In the genomic region with DNA sequence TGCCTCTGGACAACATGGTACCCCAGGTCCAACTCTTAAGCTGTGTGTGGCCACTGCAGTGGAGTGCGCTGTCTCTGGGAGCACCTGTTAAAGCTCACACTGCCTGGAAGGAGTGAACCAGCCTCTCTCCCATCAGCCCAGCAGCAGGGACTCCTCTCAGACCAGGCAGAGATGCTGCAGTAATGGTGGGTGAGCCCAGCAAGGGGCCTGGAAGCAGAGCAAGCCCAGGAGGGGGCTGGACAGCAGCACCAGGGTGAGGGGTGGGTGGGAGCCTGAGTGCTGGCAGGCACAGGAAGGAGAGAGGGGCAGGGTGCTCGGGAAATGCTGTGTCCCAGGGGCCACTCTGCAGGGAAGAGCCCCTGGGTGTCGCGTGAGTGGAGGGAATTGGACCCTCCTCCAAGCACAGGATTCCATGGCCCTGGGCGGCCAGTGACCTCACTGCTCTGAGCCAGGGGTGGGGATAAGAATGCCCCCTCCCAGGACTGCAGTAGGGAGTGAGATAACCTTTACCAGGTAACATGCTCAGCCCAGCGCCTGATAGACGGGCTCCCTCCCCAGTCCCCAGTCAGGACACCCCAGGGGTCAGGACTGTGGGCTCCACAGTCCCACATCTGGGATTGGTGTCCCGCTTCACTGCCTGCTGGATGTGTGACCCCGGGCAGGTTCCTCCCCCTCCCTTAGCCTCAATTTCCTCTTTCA, we compare ENCODE assay signal across 23 cellular contexts.
DNase-seq lines count a peak whose midpoint lies in the region; ATAC-seq and TF ChIP-seq lines count a peak whose summit lies in the region.
"Had no signal": no experiment of that assay in that cellular context is flagged by ENCODE, and none has a peak within 500 bp of the region (broad histone marks: within the 10 kb centered on the region; RNA-seq: fewer than 3 reads in every experiment).

No MANE protein-coding gene starts in this region.

- H3K4me1 ChIP-seq in HEK293 (ENCODE audit: control insufficient read depth, insufficient read depth, low read length), result no peaks in the 10 kb centered on the region
- H3K4me1 ChIP-seq in lung (ENCODE audit: control insufficient read depth in 2 of 2, insufficient read depth in 2 of 2, low read length in 2 of 2), result no peaks in the 10 kb centered on the region
- H3K4me1 ChIP-seq: breast epithelium, pancreas had no signal

- ATAC-seq in lung (ENCODE audit: insufficient read depth, low FRiP score) (no peak), HG03442 (IDR thresholded peaks at IDR 0.05; ENCODE audit: unreplicated experiment) (no peak)
- ATAC-seq: pancreas had no signal

- POLR2A ChIA-PET in activated CD4-positive, alpha-beta memory T cell treated with anti-CD3 and anti-CD28 coated beads, Interleukin-2, amount 10 ng/mL, durations not matched to agents 7 days and 5 days (lab: Charles Lee), result no interaction called here
- POLR2A ChIA-PET in activated CD4-positive, alpha-beta memory T cell treated with anti-CD3 and anti-CD28 coated beads for 36 hours (lab: Charles Lee), result no interaction called here
- POLR2A ChIA-PET in HEK293 (lab: Yijun Ruan, JAX), result interaction anchor here (1.1 kb wide), 1 partner anchor 13 kb away, joined by 3 read pairs; no protein-coding TSS in a partner anchor

- WGBS in lung, 2 donors, result 71 to 82% methylated on average over 9 of the region's 9 CpGs

- no peak overlapping the region for H3K27ac Mint-ChIP-seq in activated CD4-positive, alpha-beta memory T cell treated with anti-CD3 and anti-CD28 coated beads, Interleukin-2, amount 10 ng/mL, durations not matched to agents 7 days and 5 days
- no peak overlapping the region for H3K27ac Mint-ChIP-seq in activated CD4-positive, alpha-beta memory T cell treated with anti-CD3 and anti-CD28 coated beads for 36 hours
- H3K27ac Mint-ChIP-seq in type B pancreatic cell, result no peak overlapping the region
- H3K27ac Mint-ChIP-seq: B cell had no signal

- peaks cover 3% of the 10 kb centered on the region for H3K27me3 Mint-ChIP-seq in activated CD4-positive, alpha-beta memory T cell treated with anti-CD3 and anti-CD28 coated beads, Interleukin-2, amount 10 ng/mL, durations not matched to agents 7 days and 5 days
- H3K27me3 Mint-ChIP-seq in activated CD4-positive, alpha-beta memory T cell treated with anti-CD3 and anti-CD28 coated beads for 36 hours, result peaks cover 12% of the 10 kb centered on the region
- peaks cover 38% of the 10 kb centered on the region for H3K27me3 Mint-ChIP-seq in type B pancreatic cell

- H3K36me3 ChIP-seq in HEK293 (ENCODE audit: control insufficient read depth in 2 of 2, insufficient read depth in 1 of 2, low read length in 2 of 2) (no peaks in the 10 kb centered on the region), lung (ENCODE audit: control insufficient read depth in 2 of 2, insufficient read depth in 2 of 2, low read length in 2 of 2) (no peaks in the 10 kb centered on the region)
- H3K36me3 ChIP-seq: breast epithelium, pancreas had no signal

- no peaks in the 10 kb centered on the region for H3K27me3 ChIP-seq in lung (ENCODE audit: control insufficient read depth, insufficient read depth)
- H3K27me3 ChIP-seq: breast epithelium, pancreas had no signal

- H3K9me3 ChIP-seq in HEK293 (ENCODE audit: control insufficient read depth, insufficient read depth, low read depth, low read length) (no peaks in the 10 kb centered on the region), lung (ENCODE audit: control insufficient read depth in 2 of 2, insufficient read depth in 1 of 2, low read length in 1 of 2) (peaks cover 0 to 2% of the 10 kb centered on the region in 2 donors)
- H3K9me3 ChIP-seq: breast epithelium, pancreas had no signal

- CTCF ChIA-PET in activated CD4-positive, alpha-beta memory T cell treated with anti-CD3 and anti-CD28 coated beads, Interleukin-2, amount 10 ng/mL, durations not matched to agents 7 days and 5 days (lab: Charles Lee), result no interaction called here
- CTCF ChIA-PET in activated CD4-positive, alpha-beta memory T cell treated with anti-CD3 and anti-CD28 coated beads for 36 hours (lab: Charles Lee), result interaction anchor here (1.8 kb wide), 1 partner anchor 29 kb away, joined by 4 read pairs; no protein-coding TSS in a partner anchor
- CTCF ChIA-PET in HEK293 (lab: Yijun Ruan, JAX), result interaction anchor here (0.7 to 0.9 kb wide), 2 partner anchors 299 to 1174 kb away, joined by 3 to 4 read pairs; no protein-coding TSS in a partner anchor

- no peaks in the 10 kb centered on the region for H3K4me1 Mint-ChIP-seq in activated CD4-positive, alpha-beta memory T cell treated with anti-CD3 and anti-CD28 coated beads, Interleukin-2, amount 10 ng/mL, durations not matched to agents 7 days and 5 days
- H3K4me1 Mint-ChIP-seq in activated CD4-positive, alpha-beta memory T cell treated with anti-CD3 and anti-CD28 coated beads for 36 hours (ENCODE audit: low read depth), result no peaks in the 10 kb centered on the region
- peaks cover 20% of the 10 kb centered on the region for H3K4me1 Mint-ChIP-seq in type B pancreatic cell (ENCODE audit: unreplicated experiment)
- H3K4me1 Mint-ChIP-seq: B cell, naive B cell had no signal

- no peaks in the 10 kb centered on the region for H3K36me3 Mint-ChIP-seq in activated CD4-positive, alpha-beta memory T cell treated with anti-CD3 and anti-CD28 coated beads, Interleukin-2, amount 10 ng/mL, durations not matched to agents 7 days and 5 days (ENCODE audit: low read depth)
- H3K36me3 Mint-ChIP-seq in activated CD4-positive, alpha-beta memory T cell treated with anti-CD3 and anti-CD28 coated beads for 36 hours, result no peaks in the 10 kb centered on the region
- no peaks in the 10 kb centered on the region for H3K36me3 Mint-ChIP-seq in type B pancreatic cell
- H3K36me3 Mint-ChIP-seq: naive B cell had no signal

- TF ChIP-seq CTCF in HEK293 (tag by site-specific recombination; IDR thresholded peaks at IDR 0.05), result no peak
- no peak for TF ChIP-seq CTCF in lung (IDR thresholded peaks at IDR 0.05; ENCODE audit: control extremely low read depth, extremely low read depth)
- TF ChIP-seq CTCF in type B pancreatic cell (conservative IDR thresholded peaks at IDR 0.05), result no peak

- H3K4me3 Mint-ChIP-seq in activated CD4-positive, alpha-beta memory T cell treated with anti-CD3 and anti-CD28 coated beads, Interleukin-2, amount 10 ng/mL, durations not matched to agents 7 days and 5 days, result no peak overlapping the region
- H3K4me3 Mint-ChIP-seq in activated CD4-positive, alpha-beta memory T cell treated with anti-CD3 and anti-CD28 coated beads for 36 hours, result no peak overlapping the region
- no peak overlapping the region for H3K4me3 Mint-ChIP-seq in type B pancreatic cell
- H3K4me3 Mint-ChIP-seq: B cell had no signal

- H3K27ac ChIP-seq in HEK293 (ENCODE audit: extremely low read depth, low read depth, low read length), result no peak overlapping the region
- H3K27ac ChIP-seq in lung (ENCODE audit: low read depth in 1 of 2, low read length in 1 of 2), result no peak overlapping the region
- H3K27ac ChIP-seq: breast epithelium, KMS-11, pancreas, RWPE1 had no signal

- H3K9me3 Mint-ChIP-seq in activated CD4-positive, alpha-beta memory T cell treated with anti-CD3 and anti-CD28 coated beads, Interleukin-2, amount 10 ng/mL, durations not matched to agents 7 days and 5 days, result no peaks in the 10 kb centered on the region
- no peaks in the 10 kb centered on the region for H3K9me3 Mint-ChIP-seq in activated CD4-positive, alpha-beta memory T cell treated with anti-CD3 and anti-CD28 coated beads for 36 hours
- H3K9me3 Mint-ChIP-seq in type B pancreatic cell, result no peaks in the 10 kb centered on the region
- H3K9me3 Mint-ChIP-seq: naive B cell had no signal

- H3K4me3 ChIP-seq in HEK293 (ENCODE audit: low read depth, low read length) (no peak overlapping the region), lung (no peak overlapping the region)
- H3K4me3 ChIP-seq: breast epithelium, pancreas had no signal

- peak; percentile 8 for DNase-seq in activated CD4-positive, alpha-beta memory T cell treated with anti-CD3 and anti-CD28 coated beads, Interleukin-2, amount 10 ng/mL, durations not matched to agents 7 days and 5 days
- DNase-seq in activated CD4-positive, alpha-beta memory T cell treated with anti-CD3 and anti-CD28 coated beads for 36 hours, result no peak
- peak; percentile 6 for DNase-seq in lung (ENCODE audit: low spot score)
- peak; percentile 50 for DNase-seq in type B pancreatic cell (ENCODE audit: extremely low spot score, unreplicated experiment)
- DNase-seq in SIG-M5 (lab: John Stamatoyannopoulos, UW), result no peak
- no peak for DNase-seq in SKM-1 treated with dmso at 0.1 percent for 144 hours (lab: John Stamatoyannopoulos, UW; ENCODE audit: unreplicated experiment)
- DNase-seq: activated CD4-positive, CD25-positive, alpha-beta regulatory T cell; activated gamma-delta T cell treated with Interleukin-2 at 50 U/mL for 16 hours; COR-L47; cortex of kidney; DMS79 treated with DMSO at 0.1 percent for 48 hours; mesenchymal stem cell; naive B cell; NCI-H146; NCI-H2171; NCI-H526 treated with DMSO at 0.1 percent for 48 hours had no signal

- intact Hi-C loops in activated CD4-positive, alpha-beta memory T cell treated with anti-CD3 and anti-CD28 coated beads for 36 hours (cut with micrococcal nuclease), result no loop called here

TF ChIP-seq in HEK293, 187 proteins besides CTCF, POLR2A, EP300 and RAD21:
- TF ChIP-seq ZIC2 (tag by site-specific recombination; IDR thresholded peaks at IDR 0.05), result peak; percentile 73
- no peak for TF ChIP-seq ZNF610 (tag by site-specific recombination; IDR thresholded peaks at IDR 0.05; ENCODE audit: borderline replicate concordance)
- TF ChIP-seq ZNF621 (tag by site-specific recombination; IDR thresholded peaks at IDR 0.05), result no peak

Comparison
In these comparisons a context has a peak if more than half of its experiments do, and no peak if none do; other contexts are left out.
1. DNase-seq: peak in activated CD4-positive, alpha-beta memory T cell treated with anti-CD3 and anti-CD28 coated beads, Interleukin-2, amount 10 ng/mL, durations not matched to agents 7 days and 5 days (single experiment), lung (single experiment) and type B pancreatic cell (single experiment); none in activated CD4-positive, alpha-beta memory T cell treated with anti-CD3 and anti-CD28 coated beads for 36 hours (single experiment), SIG-M5 (single experiment) and SKM-1 treated with dmso at 0.1 percent for 144 hours (single experiment).